ENCODE assay signal across 2 cellular contexts in the genomic region with DNA sequence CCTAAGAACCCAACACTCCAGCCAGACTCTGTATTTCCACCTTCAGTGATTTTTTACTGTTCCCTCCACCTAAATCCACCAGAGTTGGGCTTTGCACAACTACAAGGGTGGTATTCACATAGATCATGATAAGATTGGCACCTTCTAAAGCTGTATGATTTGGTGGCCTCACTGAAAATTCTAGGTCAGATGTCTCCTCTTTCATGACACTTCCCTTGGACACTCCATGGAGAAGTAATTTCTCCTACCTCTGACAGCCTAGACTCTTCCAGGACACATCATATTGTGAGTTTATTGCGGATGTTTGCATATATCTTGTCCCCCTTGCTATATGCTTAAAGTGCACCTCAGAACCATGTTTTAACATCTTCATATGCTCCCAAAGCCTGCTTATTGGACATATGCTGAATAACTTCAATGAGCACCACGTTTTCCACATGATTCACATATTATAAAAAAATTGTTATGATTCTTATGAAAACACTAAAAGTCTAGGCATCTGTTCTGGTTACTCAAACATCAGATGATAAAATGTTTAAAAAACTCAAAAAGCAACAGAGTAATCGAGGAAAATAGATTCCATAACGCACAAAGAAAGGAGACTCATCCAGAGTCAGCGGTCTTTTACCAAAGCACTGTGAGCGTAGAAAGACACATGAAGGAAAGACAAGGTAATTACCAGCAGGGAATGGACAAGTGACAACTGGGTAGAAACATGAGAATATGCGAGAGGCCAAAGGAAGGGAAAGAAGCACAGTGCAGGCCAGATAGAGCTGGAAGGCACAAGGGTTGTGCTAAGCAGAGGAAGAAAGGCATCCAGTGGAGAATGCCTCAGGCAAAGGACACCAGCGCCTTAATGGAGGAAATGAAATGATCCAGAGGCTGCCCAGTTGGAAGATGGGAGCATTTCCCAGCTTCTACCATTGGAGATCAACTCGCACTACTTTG.
TF ChIP-seq lines count a peak whose summit lies in the region.

No MANE protein-coding gene starts in this region.

TF ChIP-seq in GM23338, 12 proteins besides CTCF, POLR2A, EP300 and RAD21 (continues in another document):
- TF ChIP-seq NANOG (IDR thresholded peaks at IDR 0.05; ENCODE audit: borderline replicate concordance) (no peak), POLR2AphosphoS5 (IDR thresholded peaks at IDR 0.05; ENCODE audit: low read depth) (no peak), ZNF331 (CRISPR knock-in tag; IDR thresholded peaks at IDR 0.05; ENCODE audit: low read depth) (no peak), EZH2phosphoT487 (IDR thresholded peaks at IDR 0.05; ENCODE audit: unreplicated experiment) (no peak), JUNB (IDR thresholded peaks at IDR 0.05; ENCODE audit: unreplicated experiment) (no peak), EZH2 (IDR thresholded peaks at IDR 0.05; ENCODE audit: low read depth, unreplicated experiment) (no peak)
- TF ChIP-seq, protein P1, sequence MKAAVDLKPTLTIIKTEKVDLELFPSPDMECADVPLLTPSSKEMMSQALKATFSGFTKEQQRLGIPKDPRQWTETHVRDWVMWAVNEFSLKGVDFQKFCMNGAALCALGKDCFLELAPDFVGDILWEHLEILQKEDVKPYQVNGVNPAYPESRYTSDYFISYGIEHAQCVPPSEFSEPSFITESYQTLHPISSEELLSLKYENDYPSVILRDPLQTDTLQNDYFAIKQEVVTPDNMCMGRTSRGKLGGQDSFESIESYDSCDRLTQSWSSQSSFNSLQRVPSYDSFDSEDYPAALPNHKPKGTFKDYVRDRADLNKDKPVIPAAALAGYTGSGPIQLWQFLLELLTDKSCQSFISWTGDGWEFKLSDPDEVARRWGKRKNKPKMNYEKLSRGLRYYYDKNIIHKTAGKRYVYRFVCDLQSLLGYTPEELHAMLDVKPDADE (IDR thresholded peaks at IDR 0.05) = no peak
- TF ChIP-seq, protein P2, sequence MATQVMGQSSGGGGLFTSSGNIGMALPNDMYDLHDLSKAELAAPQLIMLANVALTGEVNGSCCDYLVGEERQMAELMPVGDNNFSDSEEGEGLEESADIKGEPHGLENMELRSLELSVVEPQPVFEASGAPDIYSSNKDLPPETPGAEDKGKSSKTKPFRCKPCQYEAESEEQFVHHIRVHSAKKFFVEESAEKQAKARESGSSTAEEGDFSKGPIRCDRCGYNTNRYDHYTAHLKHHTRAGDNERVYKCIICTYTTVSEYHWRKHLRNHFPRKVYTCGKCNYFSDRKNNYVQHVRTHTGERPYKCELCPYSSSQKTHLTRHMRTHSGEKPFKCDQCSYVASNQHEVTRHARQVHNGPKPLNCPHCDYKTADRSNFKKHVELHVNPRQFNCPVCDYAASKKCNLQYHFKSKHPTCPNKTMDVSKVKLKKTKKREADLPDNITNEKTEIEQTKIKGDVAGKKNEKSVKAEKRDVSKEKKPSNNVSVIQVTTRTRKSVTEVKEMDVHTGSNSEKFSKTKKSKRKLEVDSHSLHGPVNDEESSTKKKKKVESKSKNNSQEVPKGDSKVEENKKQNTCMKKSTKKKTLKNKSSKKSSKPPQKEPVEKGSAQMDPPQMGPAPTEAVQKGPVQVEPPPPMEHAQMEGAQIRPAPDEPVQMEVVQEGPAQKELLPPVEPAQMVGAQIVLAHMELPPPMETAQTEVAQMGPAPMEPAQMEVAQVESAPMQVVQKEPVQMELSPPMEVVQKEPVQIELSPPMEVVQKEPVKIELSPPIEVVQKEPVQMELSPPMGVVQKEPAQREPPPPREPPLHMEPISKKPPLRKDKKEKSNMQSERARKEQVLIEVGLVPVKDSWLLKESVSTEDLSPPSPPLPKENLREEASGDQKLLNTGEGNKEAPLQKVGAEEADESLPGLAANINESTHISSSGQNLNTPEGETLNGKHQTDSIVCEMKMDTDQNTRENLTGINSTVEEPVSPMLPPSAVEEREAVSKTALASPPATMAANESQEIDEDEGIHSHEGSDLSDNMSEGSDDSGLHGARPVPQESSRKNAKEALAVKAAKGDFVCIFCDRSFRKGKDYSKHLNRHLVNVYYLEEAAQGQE (IDR thresholded peaks at IDR 0.05; ENCODE audit: unreplicated experiment) = no peak

TF ChIP-seq in SK-N-SH, 30 proteins besides CTCF, POLR2A, EP300 and RAD21:
- TF ChIP-seq, protein P3, sequence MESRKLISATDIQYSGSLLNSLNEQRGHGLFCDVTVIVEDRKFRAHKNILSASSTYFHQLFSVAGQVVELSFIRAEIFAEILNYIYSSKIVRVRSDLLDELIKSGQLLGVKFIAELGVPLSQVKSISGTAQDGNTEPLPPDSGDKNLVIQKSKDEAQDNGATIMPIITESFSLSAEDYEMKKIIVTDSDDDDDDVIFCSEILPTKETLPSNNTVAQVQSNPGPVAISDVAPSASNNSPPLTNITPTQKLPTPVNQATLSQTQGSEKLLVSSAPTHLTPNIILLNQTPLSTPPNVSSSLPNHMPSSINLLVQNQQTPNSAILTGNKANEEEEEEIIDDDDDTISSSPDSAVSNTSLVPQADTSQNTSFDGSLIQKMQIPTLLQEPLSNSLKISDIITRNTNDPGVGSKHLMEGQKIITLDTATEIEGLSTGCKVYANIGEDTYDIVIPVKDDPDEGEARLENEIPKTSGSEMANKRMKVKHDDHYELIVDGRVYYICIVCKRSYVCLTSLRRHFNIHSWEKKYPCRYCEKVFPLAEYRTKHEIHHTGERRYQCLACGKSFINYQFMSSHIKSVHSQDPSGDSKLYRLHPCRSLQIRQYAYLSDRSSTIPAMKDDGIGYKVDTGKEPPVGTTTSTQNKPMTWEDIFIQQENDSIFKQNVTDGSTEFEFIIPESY (IDR thresholded peaks at IDR 0.05; ENCODE audit: borderline replicate concordance, low read depth) = no peak
- TF ChIP-seq, protein P4, sequence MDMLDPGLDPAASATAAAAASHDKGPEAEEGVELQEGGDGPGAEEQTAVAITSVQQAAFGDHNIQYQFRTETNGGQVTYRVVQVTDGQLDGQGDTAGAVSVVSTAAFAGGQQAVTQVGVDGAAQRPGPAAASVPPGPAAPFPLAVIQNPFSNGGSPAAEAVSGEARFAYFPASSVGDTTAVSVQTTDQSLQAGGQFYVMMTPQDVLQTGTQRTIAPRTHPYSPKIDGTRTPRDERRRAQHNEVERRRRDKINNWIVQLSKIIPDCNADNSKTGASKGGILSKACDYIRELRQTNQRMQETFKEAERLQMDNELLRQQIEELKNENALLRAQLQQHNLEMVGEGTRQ (IDR thresholded peaks at IDR 0.05; ENCODE audit: borderline replicate concordance, low read depth, low read length) = no peak
- no peak for TF ChIP-seq RFX5 (IDR thresholded peaks at IDR 0.05; ENCODE audit: low read length)
- no peak for TF ChIP-seq TAF1 (IDR thresholded peaks at IDR 0.05; ENCODE audit: borderline replicate concordance, low read depth, low read length)
- TF ChIP-seq GATA2 (CRISPR knock-in tag; IDR thresholded peaks at IDR 0.05) = no peak
- no peak for TF ChIP-seq GABPA (IDR thresholded peaks at IDR 0.05; ENCODE audit: low read depth)
- TF ChIP-seq FOSL2 (IDR thresholded peaks at IDR 0.05; ENCODE audit: borderline replicate concordance, low read depth) = no peak
- no peak for TF ChIP-seq TCF12 (IDR thresholded peaks at IDR 0.05)
- TF ChIP-seq, protein P2 (IDR thresholded peaks at IDR 0.05; ENCODE audit: low read depth, low read length) = no peak
